Comparison of ENCODE assay signal across 1 cellular context in genomic region chr19:44356383-44357111, GRCh38.
A peak's percentile ranks its signal among the peaks of the same experiment; 100 is the strongest.
TF ChIP-seq lines count a peak whose summit lies in the region.

TSS of gene ZNF112 (minus strand) at chr19:44356680. CDS start at chr19:44340539, 16,141 bp downstream.

TF ChIP-seq in HepG2, 621 proteins besides CTCF, POLR2A, EP300 and RAD21 (continued from another document and continues in another):
- TF ChIP-seq ZNF235 (CRISPR knock-in tag; IDR thresholded peaks at IDR 0.05; ENCODE audit: borderline replicate concordance), result no peak
- no peak for TF ChIP-seq RARA (CRISPR knock-in tag; IDR thresholded peaks at IDR 0.05)
- TF ChIP-seq HNRNPUL1 (IDR thresholded peaks at IDR 0.05; ENCODE audit: low read depth, low read length), result no peak
- no peak for TF ChIP-seq DMTF1 (CRISPR knock-in tag; IDR thresholded peaks at IDR 0.05)
- no peak for TF ChIP-seq MYNN (CRISPR knock-in tag; IDR thresholded peaks at IDR 0.05; ENCODE audit: low read depth)
- TF ChIP-seq ZNF20 (CRISPR knock-in tag; IDR thresholded peaks at IDR 0.05), result no peak
- no peak for TF ChIP-seq ZNF704 (CRISPR knock-in tag; IDR thresholded peaks at IDR 0.05; ENCODE audit: borderline replicate concordance)
- peak; percentile 96 for TF ChIP-seq KAT8 (CRISPR knock-in tag; IDR thresholded peaks at IDR 0.05)
- no peak for TF ChIP-seq ZNF552 (CRISPR knock-in tag; IDR thresholded peaks at IDR 0.05; ENCODE audit: borderline replicate concordance)
- TF ChIP-seq STAG1 (CRISPR knock-in tag; IDR thresholded peaks at IDR 0.05), result peak; percentile 14; the same call in 1 of the 2 replicates
- peak; percentile 63; the same call in 1 of the 2 replicates for TF ChIP-seq ATF2 (CRISPR knock-in tag; IDR thresholded peaks at IDR 0.05)
- peak; percentile 27 for TF ChIP-seq YY1 (IDR thresholded peaks at IDR 0.05; ENCODE audit: insufficient read depth, insufficient replicate concordance, low read depth, low read length)
- TF ChIP-seq ZNF432 (CRISPR knock-in tag; IDR thresholded peaks at IDR 0.05; ENCODE audit: borderline replicate concordance), result no peak
- no peak for TF ChIP-seq ATF5 (CRISPR knock-in tag; IDR thresholded peaks at IDR 0.05; ENCODE audit: low read depth)
- TF ChIP-seq MATR3 (CRISPR knock-in tag; IDR thresholded peaks at IDR 0.05), result no peak
- TF ChIP-seq NFIB (CRISPR knock-in tag; IDR thresholded peaks at IDR 0.05; ENCODE audit: borderline replicate concordance), result no peak
- TF ChIP-seq ZFP90 (CRISPR knock-in tag; IDR thresholded peaks at IDR 0.05; ENCODE audit: borderline replicate concordance), result no peak; the same call in 1 of the 2 replicates
- TF ChIP-seq NAIF1 (CRISPR knock-in tag; IDR thresholded peaks at IDR 0.05; ENCODE audit: borderline replicate concordance), result 0 out of 2 replicates have a peak, but pooled peaks have one; percentile 73
- TF ChIP-seq ZNF18 (CRISPR knock-in tag; IDR thresholded peaks at IDR 0.05; ENCODE audit: insufficient replicate concordance), result no peak
- TF ChIP-seq ZBTB39 (CRISPR knock-in tag; IDR thresholded peaks at IDR 0.05), result 0 out of 2 replicates have a peak, but pooled peaks have one; percentile 30
- TF ChIP-seq ZNF720 (CRISPR knock-in tag; IDR thresholded peaks at IDR 0.05), result no peak
- peak in 1 of 2 experiments; percentile 48; a peak in 1 of 4 replicates for TF ChIP-seq KLF16 (CRISPR knock-in tag; IDR thresholded peaks at IDR 0.05)
- TF ChIP-seq FOSL1 (CRISPR knock-in tag; IDR thresholded peaks at IDR 0.05; ENCODE audit: borderline replicate concordance), result no peak
- TF ChIP-seq NFE2L1 (CRISPR knock-in tag; IDR thresholded peaks at IDR 0.05; ENCODE audit: borderline replicate concordance), result no peak
- no peak for TF ChIP-seq BCL6 (CRISPR knock-in tag; IDR thresholded peaks at IDR 0.05)
- TF ChIP-seq ZNF224 (CRISPR knock-in tag; IDR thresholded peaks at IDR 0.05), result no peak
- TF ChIP-seq ZNF205 (CRISPR knock-in tag; IDR thresholded peaks at IDR 0.05), result peak; percentile 72; the same call in 1 of the 2 replicates
- TF ChIP-seq ZBTB20 (CRISPR knock-in tag; IDR thresholded peaks at IDR 0.05; ENCODE audit: borderline replicate concordance, low read depth), result no peak
- peak; percentile 40; the same call in 1 of the 2 replicates for TF ChIP-seq HDAC1 (CRISPR knock-in tag; IDR thresholded peaks at IDR 0.05)
- TF ChIP-seq ZNF761 (CRISPR knock-in tag; conservative IDR thresholded peaks at IDR 0.05), result 0 out of 2 replicates have a peak, but pooled peaks have one; percentile 23
- peak; percentile 56; the same call in 1 of the 2 replicates for TF ChIP-seq ELF4 (CRISPR knock-in tag; IDR thresholded peaks at IDR 0.05; ENCODE audit: borderline replicate concordance)
- TF ChIP-seq GATAD1 (CRISPR knock-in tag; IDR thresholded peaks at IDR 0.05), result peak; percentile 78
- TF ChIP-seq ZNF616 (CRISPR knock-in tag; IDR thresholded peaks at IDR 0.05; ENCODE audit: low read depth), result no peak
- TF ChIP-seq ZNF790 (CRISPR knock-in tag; IDR thresholded peaks at IDR 0.05; ENCODE audit: borderline replicate concordance), result no peak
- no peak for TF ChIP-seq ATF6 (CRISPR knock-in tag; conservative IDR thresholded peaks at IDR 0.05)
- peak; percentile 99 for TF ChIP-seq ZFY (CRISPR knock-in tag; IDR thresholded peaks at IDR 0.05)
- TF ChIP-seq ESRRA (CRISPR knock-in tag; IDR thresholded peaks at IDR 0.05; ENCODE audit: low read depth), result no peak
- TF ChIP-seq ZHX1 (CRISPR knock-in tag; IDR thresholded peaks at IDR 0.05; ENCODE audit: low read depth), result no peak
- TF ChIP-seq DNMT1 (CRISPR knock-in tag; IDR thresholded peaks at IDR 0.05), result no peak
- 0 out of 2 replicates have a peak, but pooled peaks have one; percentile 51 for TF ChIP-seq ZBTB7A (CRISPR knock-in tag; IDR thresholded peaks at IDR 0.05)
- no peak for TF ChIP-seq FOXP4 (CRISPR knock-in tag; IDR thresholded peaks at IDR 0.05)
- TF ChIP-seq DZIP1 (CRISPR knock-in tag; IDR thresholded peaks at IDR 0.05), result 0 out of 2 replicates have a peak, but pooled peaks have one; percentile 47
